Comparison of ENCODE assay signal across 12 cellular contexts in the genomic region with DNA sequence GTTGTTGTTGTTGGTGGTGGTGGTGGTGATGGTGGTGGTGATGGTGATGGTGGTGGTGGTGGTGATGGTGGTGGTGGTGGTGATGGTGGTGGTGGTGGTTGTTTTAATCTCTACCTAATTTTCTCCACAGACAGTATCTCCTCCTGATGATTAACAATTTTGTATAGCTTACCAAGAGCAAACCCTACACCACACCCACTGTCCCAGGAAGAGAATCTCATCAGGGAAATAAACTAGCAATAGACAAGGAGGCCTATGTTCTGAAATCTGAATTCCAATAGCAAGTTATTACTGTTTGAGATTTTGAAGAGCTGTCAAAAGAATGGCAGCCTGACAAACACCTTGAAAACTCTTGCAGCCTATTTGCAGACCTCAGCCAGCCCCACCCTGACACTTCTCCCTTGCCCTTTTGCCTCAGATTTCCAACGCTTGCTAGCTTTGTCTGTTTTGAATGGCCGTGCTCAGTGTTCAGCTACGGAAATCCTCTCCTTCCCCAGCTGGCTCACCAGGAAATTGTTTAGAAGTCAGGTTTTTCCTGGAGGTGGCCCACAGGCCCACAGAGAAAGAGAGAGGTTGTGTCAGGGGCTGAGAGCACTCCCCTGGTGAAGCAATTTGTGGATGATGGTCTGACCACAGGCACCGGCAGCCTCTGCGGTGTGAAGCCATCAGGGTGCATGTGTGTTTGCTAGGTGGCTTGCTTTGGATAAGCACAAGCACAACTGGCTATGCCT.
DNase-seq lines count a peak whose midpoint lies in the region; ATAC-seq and TF ChIP-seq lines count a peak whose summit lies in the region.
"Had no signal": no experiment of that assay in that cellular context is flagged by ENCODE, and none has a peak within 500 bp of the region (broad histone marks: within the 10 kb centered on the region; RNA-seq: fewer than 3 reads in every experiment).

No MANE protein-coding gene starts in this region.

- H3K4me1 ChIP-seq in endodermal cell (ENCODE audit: control insufficient read depth, insufficient read depth, low read length): peaks cover 6% of the 10 kb centered on the region

- H3K27me3 ChIP-seq in endodermal cell (ENCODE audit: control insufficient read depth, insufficient read depth, low read length, poor library complexity, severe bottlenecking): no peaks in the 10 kb centered on the region
- no peaks in the 10 kb centered on the region for H3K27me3 ChIP-seq in neural cell (ENCODE audit: insufficient read depth, low read depth, low read length)
- H3K27me3 ChIP-seq: dorsolateral prefrontal cortex, MG63 had no signal

- H3K27ac ChIP-seq in endodermal cell (ENCODE audit: low read depth, low read length) (no peak overlapping the region), neural cell (ENCODE audit: low read length) (no peak overlapping the region)
- H3K27ac ChIP-seq: dorsolateral prefrontal cortex had no signal

- ATAC-seq in GM19455 (IDR thresholded peaks at IDR 0.05; ENCODE audit: unreplicated experiment) (no peak), omental fat pad (ENCODE audit: low FRiP score) (no peak)

- peak overlapping the region; percentile 14 for H2AFZ ChIP-seq in neural cell (ENCODE audit: low read depth, low read length)

- TF ChIP-seq RAD21 in neural cell (conservative IDR thresholded peaks at IDR 0.05): no peak

- H3K9me3 ChIP-seq in endodermal cell (ENCODE audit: control insufficient read depth, low read length): peaks cover 13% of the 10 kb centered on the region
- H3K9me3 ChIP-seq in neural cell (ENCODE audit: low read length): no peaks in the 10 kb centered on the region
- H3K9me3 ChIP-seq: MG63 had no signal

- peaks cover 4% of the 10 kb centered on the region for H3K9me3 Mint-ChIP-seq in endodermal cell

- no peaks in the 10 kb centered on the region for H3K79me2 ChIP-seq in neural cell (replicated peaks; ENCODE audit: insufficient read depth, low read length)

- H3K27me3 Mint-ChIP-seq in endodermal cell (ENCODE audit: insufficient read depth): no peaks in the 10 kb centered on the region

- H3F3A ChIP-seq in neural cell (ENCODE audit: insufficient read depth, low read length, poor library complexity, severe bottlenecking): no peaks in the 10 kb centered on the region

- TF ChIP-seq EP300 in neural cell (conservative IDR thresholded peaks at IDR 0.05; ENCODE audit: poor library complexity, severe bottlenecking): no peak

- no peaks in the 10 kb centered on the region for H3K9me2 ChIP-seq in neural cell (ENCODE audit: insufficient read depth, low read length)

- no peak overlapping the region for H3K4me3 ChIP-seq in endodermal cell (ENCODE audit: low read length)
- no peak overlapping the region for H3K4me3 ChIP-seq in neural cell (ENCODE audit: low read length)
- H3K4me3 ChIP-seq: dorsolateral prefrontal cortex, MG63 had no signal

- no peak for TF ChIP-seq CTCF in endodermal cell (conservative IDR thresholded peaks at IDR 0.05)
- TF ChIP-seq CTCF in neural cell (IDR thresholded peaks at IDR 0.05; ENCODE audit: poor library complexity, severe bottlenecking): no peak
- no peak for TF ChIP-seq CTCF in omental fat pad (IDR thresholded peaks at IDR 0.05)

- no peaks in the 10 kb centered on the region for H4K20me1 ChIP-seq in neural cell (ENCODE audit: insufficient read depth)

- H3K4me1 Mint-ChIP-seq in endodermal cell: peaks cover 27% of the 10 kb centered on the region

- H3K4me2 ChIP-seq in neural cell (ENCODE audit: low read length): no peak overlapping the region

- H3K4me3 Mint-ChIP-seq in endodermal cell: no peak overlapping the region

- H3K36me3 ChIP-seq in endodermal cell (ENCODE audit: control insufficient read depth, insufficient read depth, low read length) (no peaks in the 10 kb centered on the region), neural cell (ENCODE audit: insufficient read depth, low read length) (no peaks in the 10 kb centered on the region)
- H3K36me3 ChIP-seq: MG63 had no signal

- DNase-seq in GF-D8 (lab: John Stamatoyannopoulos, UW) (peak; percentile 52), MV-4-11 (lab: John Stamatoyannopoulos, UW) (peak; percentile 62), endodermal cell (peak; percentile 64), A172 (ENCODE audit: low spot score) (no peak), GOT3 (lab: John Stamatoyannopoulos, UW) (no peak), omental fat pad (ENCODE audit: low spot score) (no peak)
- DNase-seq: C1 segment of cervical spinal cord, dorsolateral prefrontal cortex, MG63, NCI-H510A had no signal

- peaks cover 6% of the 10 kb centered on the region for H3K36me3 Mint-ChIP-seq in endodermal cell (ENCODE audit: low read depth)

- H3K27ac Mint-ChIP-seq in endodermal cell: no peak overlapping the region

- WGBS in endodermal cell (ENCODE audit: insufficient coverage in 1 of 2, insufficient read length in 1 of 2), 2 experiments: 44 to 70% methylated on average over 3 to 5 of the region's 5 CpGs

- no peak overlapping the region for H3K9ac ChIP-seq in endodermal cell (ENCODE audit: extremely low read depth, low read length, poor library complexity, severe bottlenecking)
- H3K9ac ChIP-seq in neural cell (ENCODE audit: low read length): no peak overlapping the region

TF ChIP-seq in neural cell, 6 proteins besides CTCF, POLR2A, EP300 and RAD21:
- TF ChIP-seq, protein P1, sequence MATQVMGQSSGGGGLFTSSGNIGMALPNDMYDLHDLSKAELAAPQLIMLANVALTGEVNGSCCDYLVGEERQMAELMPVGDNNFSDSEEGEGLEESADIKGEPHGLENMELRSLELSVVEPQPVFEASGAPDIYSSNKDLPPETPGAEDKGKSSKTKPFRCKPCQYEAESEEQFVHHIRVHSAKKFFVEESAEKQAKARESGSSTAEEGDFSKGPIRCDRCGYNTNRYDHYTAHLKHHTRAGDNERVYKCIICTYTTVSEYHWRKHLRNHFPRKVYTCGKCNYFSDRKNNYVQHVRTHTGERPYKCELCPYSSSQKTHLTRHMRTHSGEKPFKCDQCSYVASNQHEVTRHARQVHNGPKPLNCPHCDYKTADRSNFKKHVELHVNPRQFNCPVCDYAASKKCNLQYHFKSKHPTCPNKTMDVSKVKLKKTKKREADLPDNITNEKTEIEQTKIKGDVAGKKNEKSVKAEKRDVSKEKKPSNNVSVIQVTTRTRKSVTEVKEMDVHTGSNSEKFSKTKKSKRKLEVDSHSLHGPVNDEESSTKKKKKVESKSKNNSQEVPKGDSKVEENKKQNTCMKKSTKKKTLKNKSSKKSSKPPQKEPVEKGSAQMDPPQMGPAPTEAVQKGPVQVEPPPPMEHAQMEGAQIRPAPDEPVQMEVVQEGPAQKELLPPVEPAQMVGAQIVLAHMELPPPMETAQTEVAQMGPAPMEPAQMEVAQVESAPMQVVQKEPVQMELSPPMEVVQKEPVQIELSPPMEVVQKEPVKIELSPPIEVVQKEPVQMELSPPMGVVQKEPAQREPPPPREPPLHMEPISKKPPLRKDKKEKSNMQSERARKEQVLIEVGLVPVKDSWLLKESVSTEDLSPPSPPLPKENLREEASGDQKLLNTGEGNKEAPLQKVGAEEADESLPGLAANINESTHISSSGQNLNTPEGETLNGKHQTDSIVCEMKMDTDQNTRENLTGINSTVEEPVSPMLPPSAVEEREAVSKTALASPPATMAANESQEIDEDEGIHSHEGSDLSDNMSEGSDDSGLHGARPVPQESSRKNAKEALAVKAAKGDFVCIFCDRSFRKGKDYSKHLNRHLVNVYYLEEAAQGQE (IDR thresholded peaks at IDR 0.05; ENCODE audit: borderline replicate concordance): no peak
- TF ChIP-seq EZH2 (IDR thresholded peaks at IDR 0.05; ENCODE audit: borderline replicate concordance, insufficient read depth, low read length, poor library complexity, severe bottlenecking) (no peak), TAF1 (IDR thresholded peaks at IDR 0.05; ENCODE audit: low read depth) (no peak), MXI1 (conservative IDR thresholded peaks at IDR 0.05; ENCODE audit: poor library complexity, severe bottlenecking) (no peak), POLR2AphosphoS5 (IDR thresholded peaks at IDR 0.05) (no peak), SMC3 (conservative IDR thresholded peaks at IDR 0.05; ENCODE audit: poor library complexity) (no peak)
TF ChIP-seq in neural cell: peak in this region for 0.

Comparison
In these comparisons a context has a peak if more than half of its experiments do, and no peak if none do; other contexts are left out.
1. DNase-seq: peak in GF-D8 (single experiment), MV-4-11 (single experiment) and endodermal cell (single experiment); none in A172 (single experiment), GOT3 (single experiment) and omental fat pad (single experiment).